Comparison of ENCODE assay signal across 25 cellular contexts in genomic region chr12:29681996-29682534, GRCh38.
DNase-seq lines count a peak whose midpoint lies in the region; ATAC-seq and TF ChIP-seq lines count a peak whose summit lies in the region.
"Had no signal": no experiment of that assay in that cellular context is flagged by ENCODE, and none has a peak within 500 bp of the region (broad histone marks: within the 10 kb centered on the region; RNA-seq: fewer than 3 reads in every experiment).

No MANE protein-coding gene starts in this region.

- H2AFZ ChIP-seq in ACC112 (ENCODE audit: low read length, unreplicated experiment) (no peak overlapping the region), mammary epithelial cell (ENCODE audit: low read depth, low read length) (no peak overlapping the region)

- no peak overlapping the region for H3K4me2 ChIP-seq in mammary epithelial cell (ENCODE audit: insufficient read depth, low read depth, low read length)

- ATAC-seq in GM21526 (IDR thresholded peaks at IDR 0.05; ENCODE audit: low FRiP score, unreplicated experiment) (no peak), HG03342 (IDR thresholded peaks at IDR 0.05; ENCODE audit: unreplicated experiment) (no peak)

- no peaks in the 10 kb centered on the region for H3K9me3 Mint-ChIP-seq in endodermal cell
- H3K9me3 Mint-ChIP-seq: IgD-negative memory B cell had no signal

- in situ Hi-C loops in mammary epithelial cell (cut with MboI; ENCODE audit: low sequenced_read_pairs in 2 of 2), result no loop called here

- H3K27me3 Mint-ChIP-seq in endodermal cell (ENCODE audit: insufficient read depth), result no peaks in the 10 kb centered on the region
- H3K27me3 Mint-ChIP-seq: IgD-negative memory B cell had no signal

- intact Hi-C loops in mammary epithelial cell (cut with micrococcal nuclease), result no loop called here

- H3K27me3 ChIP-seq in ACC112 (ENCODE audit: insufficient read depth, low read length) (no peaks in the 10 kb centered on the region), MG63 (no peaks in the 10 kb centered on the region), mammary epithelial cell (ENCODE audit: insufficient read depth, low read length) (no peaks in the 10 kb centered on the region), endodermal cell (ENCODE audit: control insufficient read depth, insufficient read depth, low read length, poor library complexity, severe bottlenecking) (no peaks in the 10 kb centered on the region)

- peaks cover 59% of the 10 kb centered on the region for H3K79me2 ChIP-seq in ACC112 (ENCODE audit: control insufficient read depth, insufficient read depth, low read length, unreplicated experiment)
- peaks cover 14% of the 10 kb centered on the region for H3K79me2 ChIP-seq in mammary epithelial cell (ENCODE audit: insufficient read depth, low read length)

- CTCF ChIA-PET in mammary epithelial cell (lab: Charles Lee; ENCODE audit: low non-redundant PET), result no interaction called here

- peak overlapping the region; percentile 36; the same call in 1 of the 2 replicates for H3K4me3 ChIP-seq in ACC112 (ENCODE audit: low read depth, low read length)
- no peak overlapping the region for H3K4me3 ChIP-seq in MG63
- H3K4me3 ChIP-seq in mammary epithelial cell (replicated peaks in 1 of 3; ENCODE audit: insufficient read depth in 1 of 3, low read depth in 2 of 3, low read length in 3 of 3), result no peak overlapping the region
- H3K4me3 ChIP-seq in endodermal cell (ENCODE audit: low read length), result no peak overlapping the region
- H3K4me3 ChIP-seq: HAP-1, SJSA1 had no signal

- peaks cover 13% of the 10 kb centered on the region for H3K4me1 Mint-ChIP-seq in endodermal cell
- H3K4me1 Mint-ChIP-seq: IgD-negative memory B cell had no signal

- no peaks in the 10 kb centered on the region for H3K9me3 ChIP-seq in MG63
- no peaks in the 10 kb centered on the region for H3K9me3 ChIP-seq in mammary epithelial cell (replicated peaks; ENCODE audit: insufficient read depth, low read length)
- no peaks in the 10 kb centered on the region for H3K9me3 ChIP-seq in endodermal cell (ENCODE audit: control insufficient read depth, low read length)
- H3K9me3 ChIP-seq: HAP-1, SJSA1 had no signal

- peak; percentile 33 for DNase-seq in MG63
- DNase-seq in mammary epithelial cell, result peak; percentile 52
- DNase-seq in iris pigment epithelial cell (ENCODE audit: low read depth), result peak; percentile 18
- DNase-seq in DMS153 (lab: John Stamatoyannopoulos, UW), result no peak
- no peak for DNase-seq in endodermal cell
- DNase-seq: 8988T; Calu3; DND-41; GOT3; HFFc6; NCI-H1105 treated with DMSO at 0.1 percent for 48 hours; NCI-H146; NCI-H1930; NCI-H2107; NCI-H524 treated with DMSO at 0.1 percent for 48 hours; NCI-H774; NK-92 treated with Interleukin-12 subunit alpha and Interleukin-12 subunit beta, amount 100 ng/mL, for 24 hours; Right ventricle myocardium superior; RPMI8226 had no signal

- H3K4me1 ChIP-seq in ACC112 (ENCODE audit: control insufficient read depth, insufficient read depth, low read length, unreplicated experiment) (peaks cover 54% of the 10 kb centered on the region), mammary epithelial cell (ENCODE audit: insufficient read depth, low read length) (no peaks in the 10 kb centered on the region), endodermal cell (ENCODE audit: control insufficient read depth, insufficient read depth, low read length) (no peaks in the 10 kb centered on the region)
- H3K4me1 ChIP-seq: HAP-1, SJSA1 had no signal

- dilution Hi-C loops in mammary epithelial cell (cut with HindIII; ENCODE audit: low sequenced_read_pairs), result no loop called here

- H3K27ac Mint-ChIP-seq in endodermal cell, result no peak overlapping the region
- H3K27ac Mint-ChIP-seq: HFFc6, IgD-negative memory B cell had no signal

- TF ChIP-seq CTCF in mammary epithelial cell (conservative IDR thresholded peaks at IDR 0.05 in 1 of 2, IDR thresholded peaks at IDR 0.05 in 1 of 2; ENCODE audit: extremely low read depth in 1 of 2, insufficient read depth in 1 of 2, low read depth in 1 of 2, low read length in 2 of 2) (no peak), endodermal cell (conservative IDR thresholded peaks at IDR 0.05) (no peak)

- H3K9ac ChIP-seq in mammary epithelial cell (ENCODE audit: insufficient read depth, low read length) (no peak overlapping the region), endodermal cell (ENCODE audit: extremely low read depth, low read length, poor library complexity, severe bottlenecking) (no peak overlapping the region)

- H3K36me3 ChIP-seq in ACC112 (ENCODE audit: insufficient read depth, low read length), result peaks cover 11% of the 10 kb centered on the region; the same call in 1 of the 2 replicates
- H3K36me3 ChIP-seq in MG63, result no peaks in the 10 kb centered on the region
- H3K36me3 ChIP-seq in mammary epithelial cell (ENCODE audit: insufficient read depth, low read length), result no peaks in the 10 kb centered on the region
- peaks cover 6% of the 10 kb centered on the region for H3K36me3 ChIP-seq in endodermal cell (ENCODE audit: control insufficient read depth, insufficient read depth, low read length)
- H3K36me3 ChIP-seq: HAP-1, SJSA1 had no signal

- 77% methylated on average over 3 of the region's 3 CpGs for WGBS in mammary epithelial cell (ENCODE audit: low coverage, missing lambda C conversion rate)
- WGBS in endodermal cell (ENCODE audit: insufficient coverage in 1 of 2, insufficient read length in 1 of 2), 2 experiments, result 88 to 94% methylated on average over 2 to 3 of the region's 3 CpGs

- peaks cover 4% of the 10 kb centered on the region for H3K36me3 Mint-ChIP-seq in endodermal cell (ENCODE audit: low read depth)
- H3K36me3 Mint-ChIP-seq: IgD-negative memory B cell had no signal

- H3K4me3 Mint-ChIP-seq in endodermal cell, result no peak overlapping the region
- H3K4me3 Mint-ChIP-seq: HFFc6, IgD-negative memory B cell had no signal

- H3K27ac ChIP-seq in ACC112 (ENCODE audit: low read depth, low read length) (peak overlapping the region; percentile 66), mammary epithelial cell (ENCODE audit: insufficient read depth, low read depth, low read length) (no peak overlapping the region), endodermal cell (ENCODE audit: low read depth, low read length) (no peak overlapping the region)
- H3K27ac ChIP-seq: SJSA1 had no signal

- BruUV-seq in mammary epithelial cell (replicated peaks; lab: Mats Ljungman, UMichigan), result no TSS peak

- H4K20me1 ChIP-seq in mammary epithelial cell (ENCODE audit: insufficient read depth, low read length), result no peaks in the 10 kb centered on the region

Comparison
In these comparisons a context has a peak if more than half of its experiments do, and no peak if none do; other contexts are left out.
1. DNase-seq: peak in MG63 (single experiment), mammary epithelial cell (single experiment) and iris pigment epithelial cell (single experiment); none in DMS153 (single experiment) and endodermal cell (single experiment).